In genomic region chr5:14269395-14269794, GRCh38 we compare ENCODE assay signal across 11 cellular contexts.
DNase-seq lines count a peak whose midpoint lies in the region; ATAC-seq and TF ChIP-seq lines count a peak whose summit lies in the region.
"Had no signal": no experiment of that assay in that cellular context is flagged by ENCODE, and none has a peak within 500 bp of the region (broad histone marks: within the 10 kb centered on the region; RNA-seq: fewer than 3 reads in every experiment).

No MANE protein-coding gene starts in this region.

- H3K27ac ChIP-seq in GM23338 (ENCODE audit: low read depth) (peak overlapping the region; percentile 98), PC-3 (ENCODE audit: low read length) (peak overlapping the region; percentile 96), gastroesophageal sphincter (peak overlapping the region; percentile 70 to 75 (median 72)), body of pancreas (peak overlapping the region in 1 of 4 donors; percentile 40)

- H3K36me3 ChIP-seq in GM23338 (ENCODE audit: insufficient read depth) (no peaks in the 10 kb centered on the region), PC-3 (ENCODE audit: low read depth, low read length) (peaks cover 29% of the 10 kb centered on the region), gastroesophageal sphincter (peaks cover 0 to 11% of the 10 kb centered on the region in 2 donors), body of pancreas (replicated peaks in 1 of 2; ENCODE audit: insufficient read depth in 1 of 2, low read depth in 2 of 2) (no peaks in the 10 kb centered on the region)

- H3K36me3 Mint-ChIP-seq in GM23338 (ENCODE audit: low read depth), result no peaks in the 10 kb centered on the region
- H3K36me3 Mint-ChIP-seq: activated naive CD4-positive, alpha-beta T cell treated with anti-CD3 and anti-CD28 coated beads, Interleukin-2, amount 50 U/mL, for 24 hours had no signal

- H3K79me2 ChIP-seq in GM23338 (replicated peaks; ENCODE audit: insufficient read depth), result peaks cover 74% of the 10 kb centered on the region
- H3K79me2 ChIP-seq in PC-3 (ENCODE audit: low read length), result peaks cover 96% of the 10 kb centered on the region

- H3K4me3 ChIP-seq in GM23338 (peak overlapping the region; percentile 35), PC-3 (ENCODE audit: low read length) (peak overlapping the region; percentile 43; the same call in 1 of the 2 replicates), gastroesophageal sphincter (no peak overlapping the region), body of pancreas (no peak overlapping the region)

- H2AFZ ChIP-seq in GM23338 (no peak overlapping the region), PC-3 (ENCODE audit: low read length) (no peak overlapping the region)

- H3K9me3 ChIP-seq in PC-3 (ENCODE audit: low read length) (no peaks in the 10 kb centered on the region), gastroesophageal sphincter (no peaks in the 10 kb centered on the region), body of pancreas (no peaks in the 10 kb centered on the region)

- H3K4me1 Mint-ChIP-seq in GM23338, result peaks cover 59% of the 10 kb centered on the region

- POLR2A ChIA-PET in PC-3 (lab: Charles Lee; ENCODE audit: unreplicated experiment), result interaction anchor here (0.6 kb wide), 1 partner anchor 116 kb away, joined by 3 read pairs; no protein-coding TSS in a partner anchor

- H3K27me3 ChIP-seq in GM23338 (ENCODE audit: insufficient read depth), result no peaks in the 10 kb centered on the region
- H3K27me3 ChIP-seq in PC-3 (ENCODE audit: low read length), result no peaks in the 10 kb centered on the region
- no peaks in the 10 kb centered on the region for H3K27me3 ChIP-seq in gastroesophageal sphincter
- H3K27me3 ChIP-seq in body of pancreas, result no peaks in the 10 kb centered on the region

- H3K27ac Mint-ChIP-seq in GM23338, result peak overlapping the region; percentile 94
- H3K27ac Mint-ChIP-seq: activated naive CD4-positive, alpha-beta T cell treated with anti-CD3 and anti-CD28 coated beads, Interleukin-2, amount 50 U/mL, for 24 hours had no signal

- no peaks in the 10 kb centered on the region for H4K20me1 ChIP-seq in GM23338 (replicated peaks; ENCODE audit: insufficient read depth)
- no peaks in the 10 kb centered on the region for H4K20me1 ChIP-seq in PC-3 (ENCODE audit: low read length)

- peaks cover 7% of the 10 kb centered on the region for H3K27me3 Mint-ChIP-seq in GM23338 (ENCODE audit: insufficient read depth, low read depth, poor library complexity)

- CTCF ChIA-PET in PC-3 (lab: Charles Lee), result no interaction called here

- DNase-seq in GM23338 (ENCODE audit: low spot score), result peak; percentile 77
- peak; percentile 44 for DNase-seq in PC-3
- peak; percentile 9 for DNase-seq in retina
- no peak for DNase-seq in activated CD4-positive, alpha-beta T cell treated with anti-CD3 and anti-CD28 coated beads, Interleukin-2, amount 50 U/mL, for 4 hours
- DNase-seq in body of pancreas, result no peak
- DNase-seq: activated CD4-positive, alpha-beta T cell treated with anti-CD3 and anti-CD28 coated beads for 4 hours; small intestine had no signal

- no TSS peak for BruUV-seq in PC-3 (replicated peaks; lab: Mats Ljungman, UMichigan)

- peaks cover 43% of the 10 kb centered on the region for H3K4me1 ChIP-seq in GM23338 (ENCODE audit: insufficient read depth)
- H3K4me1 ChIP-seq in PC-3 (ENCODE audit: insufficient read depth, low read length), result peaks cover 62% of the 10 kb centered on the region
- peaks cover 26 to 88% (median 29%) of the 10 kb centered on the region in 3 donors for H3K4me1 ChIP-seq in gastroesophageal sphincter
- H3K4me1 ChIP-seq in body of pancreas, result peaks cover 26% of the 10 kb centered on the region

- H3K4me2 ChIP-seq in GM23338 (peak overlapping the region; percentile 66), PC-3 (ENCODE audit: low read length) (peak overlapping the region; percentile 88)

- no peaks in the 10 kb centered on the region for H3K9me3 Mint-ChIP-seq in GM23338
- H3K9me3 Mint-ChIP-seq: activated naive CD4-positive, alpha-beta T cell treated with anti-CD3 and anti-CD28 coated beads, Interleukin-2, amount 50 U/mL, for 24 hours had no signal

- H3F3A ChIP-seq in GM23338 (replicated peaks; ENCODE audit: low read depth) (peaks cover 5% of the 10 kb centered on the region; the same call in 1 of the 2 replicates), PC-3 (ENCODE audit: low read length, unreplicated experiment) (peaks cover 37% of the 10 kb centered on the region)

- 49% methylated on average over 2 of the region's 2 CpGs; no CpG with 5 or more reads in 1 of the 2 donors for WGBS in gastroesophageal sphincter (ENCODE audit: low coverage in 1 of 2), 2 donors
- 42 to 65% methylated on average over 2 of the region's 2 CpGs for WGBS in body of pancreas, 2 donors

- H3K4me3 Mint-ChIP-seq in GM23338, result peak overlapping the region; percentile 35; the same call in 2 of the 3 replicates
- H3K4me3 Mint-ChIP-seq: activated naive CD4-positive, alpha-beta T cell treated with anti-CD3 and anti-CD28 coated beads, Interleukin-2, amount 50 U/mL, for 24 hours had no signal

- TF ChIP-seq EP300 in gastroesophageal sphincter (IDR thresholded peaks at IDR 0.05), result no peak

- intact Hi-C loops in PC-3 (cut with micrococcal nuclease) (no loop called here), body of pancreas (cut with DNase I) (no loop called here)

- no peaks in the 10 kb centered on the region for H3K9me2 ChIP-seq in GM23338 (ENCODE audit: insufficient read depth)
- H3K9me2 ChIP-seq in PC-3 (replicated peaks; ENCODE audit: low read length), result no peaks in the 10 kb centered on the region

- no peak for TF ChIP-seq POLR2A in gastroesophageal sphincter (IDR thresholded peaks at IDR 0.05)
- no peak for TF ChIP-seq POLR2A in body of pancreas (IDR thresholded peaks at IDR 0.05)

- TF ChIP-seq CTCF in GM23338 (conservative IDR thresholded peaks at IDR 0.05; ENCODE audit: low read depth in 2 of 2), result no peak
- TF ChIP-seq CTCF in PC-3 (conservative IDR thresholded peaks at IDR 0.05; ENCODE audit: low read depth, low read length), result no peak
- no peak for TF ChIP-seq CTCF in gastroesophageal sphincter (IDR thresholded peaks at IDR 0.05)
- no peak for TF ChIP-seq CTCF in body of pancreas (IDR thresholded peaks at IDR 0.05)

- ATAC-seq in GM23338 (peak; percentile 64), PC-3 (no peak), gastroesophageal sphincter (no peak), HG02642 (IDR thresholded peaks at IDR 0.05; ENCODE audit: poor library complexity, unreplicated experiment) (no peak), body of pancreas (no peak), HG03139 (IDR thresholded peaks at IDR 0.05; ENCODE audit: unreplicated experiment) (no peak)

- H3K9ac ChIP-seq in PC-3 (ENCODE audit: low read length), result peak overlapping the region; percentile 72

TF ChIP-seq in GM23338, 12 proteins besides CTCF, POLR2A, EP300 and RAD21 (continues in another document):
- no peak for TF ChIP-seq EZH2 (IDR thresholded peaks at IDR 0.05; ENCODE audit: low read depth, unreplicated experiment)
- TF ChIP-seq JUNB (IDR thresholded peaks at IDR 0.05; ENCODE audit: unreplicated experiment), result no peak
- no peak for TF ChIP-seq STAT1 (IDR thresholded peaks at IDR 0.05; ENCODE audit: unreplicated experiment)
- TF ChIP-seq CREB1 (CRISPR knock-in tag; IDR thresholded peaks at IDR 0.05; ENCODE audit: low read depth), result no peak
- TF ChIP-seq ETS1 (IDR thresholded peaks at IDR 0.05), result no peak
- TF ChIP-seq NANOG (IDR thresholded peaks at IDR 0.05; ENCODE audit: borderline replicate concordance), result peak; percentile 60

Comparison
In these comparisons a context has a peak if more than half of its experiments do, and no peak if none do; other contexts are left out.
1. DNase-seq: peak in GM23338 (single experiment), PC-3 (single experiment) and retina (single experiment); none in activated CD4-positive, alpha-beta T cell treated with anti-CD3 and anti-CD28 coated beads, Interleukin-2, amount 50 U/mL, for 4 hours (0 of 2) and body of pancreas (0 of 4).
2. H3K4me3 ChIP-seq: peak in GM23338 (single experiment) and PC-3 (single experiment); none in gastroesophageal sphincter (0 of 2) and body of pancreas (0 of 2).